In genomic region chr9:121074370-121075250, GRCh38 we compare ENCODE assay signal across 8 cellular contexts. TPM values are rescaled to one million over a fixed set of nuclear protein-coding genes. Genes with fewer than 3 reads are reported as not detected.
A peak's percentile ranks its signal among the peaks of the same experiment; 100 is the strongest.
DNase-seq lines count a peak whose midpoint lies in the region; ATAC-seq and TF ChIP-seq lines count a peak whose summit lies in the region.

A gene with protein sequence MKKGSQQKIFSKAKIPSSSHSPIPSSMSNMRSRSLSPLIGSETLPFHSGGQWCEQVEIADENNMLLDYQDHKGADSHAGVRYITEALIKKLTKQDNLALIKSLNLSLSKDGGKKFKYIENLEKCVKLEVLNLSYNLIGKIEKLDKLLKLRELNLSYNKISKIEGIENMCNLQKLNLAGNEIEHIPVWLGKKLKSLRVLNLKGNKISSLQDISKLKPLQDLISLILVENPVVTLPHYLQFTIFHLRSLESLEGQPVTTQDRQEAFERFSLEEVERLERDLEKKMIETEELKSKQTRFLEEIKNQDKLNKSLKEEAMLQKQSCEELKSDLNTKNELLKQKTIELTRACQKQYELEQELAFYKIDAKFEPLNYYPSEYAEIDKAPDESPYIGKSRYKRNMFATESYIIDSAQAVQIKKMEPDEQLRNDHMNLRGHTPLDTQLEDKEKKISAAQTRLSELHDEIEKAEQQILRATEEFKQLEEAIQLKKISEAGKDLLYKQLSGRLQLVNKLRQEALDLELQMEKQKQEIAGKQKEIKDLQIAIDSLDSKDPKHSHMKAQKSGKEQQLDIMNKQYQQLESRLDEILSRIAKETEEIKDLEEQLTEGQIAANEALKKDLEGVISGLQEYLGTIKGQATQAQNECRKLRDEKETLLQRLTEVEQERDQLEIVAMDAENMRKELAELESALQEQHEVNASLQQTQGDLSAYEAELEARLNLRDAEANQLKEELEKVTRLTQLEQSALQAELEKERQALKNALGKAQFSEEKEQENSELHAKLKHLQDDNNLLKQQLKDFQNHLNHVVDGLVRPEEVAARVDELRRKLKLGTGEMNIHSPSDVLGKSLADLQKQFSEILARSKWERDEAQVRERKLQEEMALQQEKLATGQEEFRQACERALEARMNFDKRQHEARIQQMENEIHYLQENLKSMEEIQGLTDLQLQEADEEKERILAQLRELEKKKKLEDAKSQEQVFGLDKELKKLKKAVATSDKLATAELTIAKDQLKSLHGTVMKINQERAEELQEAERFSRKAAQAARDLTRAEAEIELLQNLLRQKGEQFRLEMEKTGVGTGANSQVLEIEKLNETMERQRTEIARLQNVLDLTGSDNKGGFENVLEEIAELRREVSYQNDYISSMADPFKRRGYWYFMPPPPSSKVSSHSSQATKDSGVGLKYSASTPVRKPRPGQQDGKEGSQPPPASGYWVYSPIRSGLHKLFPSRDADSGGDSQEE (N-terminal part only) (plus strand): TSS chr9:121074955. CDS start chr9:121088327, 13,372 bp downstream.

- peak within 1 kb of the TSS; percentile 38 to 88 (median 70) for H3K4me3 ChIP-seq in adrenal gland
- peak within 1 kb of the TSS; percentile 40 to 93 (median 78) for H3K4me3 ChIP-seq in heart right ventricle
- H3K4me3 ChIP-seq in upper lobe of left lung = peak within 1 kb of the TSS; percentile 60 to 87 (median 82)

- ATAC-seq in HG02885 (IDR thresholded peaks at IDR 0.05; ENCODE audit: poor library complexity, unreplicated experiment) = peak; percentile 79
- ATAC-seq in heart right ventricle = peak; percentile 93 to 96 (median 96)
- ATAC-seq in upper lobe of left lung (ENCODE audit: low FRiP score in 2 of 2) = peak; percentile 95

- peak within 1 kb of the TSS; percentile 29 to 88 (median 52) for H3K27ac ChIP-seq in adrenal gland
- peak within 1 kb of the TSS; percentile 71 to 94 (median 88) for H3K27ac ChIP-seq in heart right ventricle
- H3K27ac ChIP-seq in upper lobe of left lung = peak within 1 kb of the TSS; percentile 88 to 95 (median 90)

- peak in 1 of 4 donors; percentile 31 for TF ChIP-seq EP300 in upper lobe of left lung (IDR thresholded peaks at IDR 0.05)

- H3K4me1 ChIP-seq in adrenal gland (replicated peaks in 1 of 2) = peaks cover 5 to 22% of the 10 kb centered on the region in 2 donors
- H3K4me1 ChIP-seq in heart right ventricle = peaks cover 0 to 45% (median 19%) of the 10 kb centered on the region in 9 donors
- H3K4me1 ChIP-seq in upper lobe of left lung = peaks cover 20 to 25% (median 22%) of the 10 kb centered on the region in 4 donors

- peaks cover 6% of the 10 kb centered on the region for H3K4me1 Mint-ChIP-seq in progenitor cell of endocrine pancreas (ENCODE audit: low read depth)

- H3K4me3 Mint-ChIP-seq in progenitor cell of endocrine pancreas (ENCODE audit: low read depth) = peak within 1 kb of the TSS; percentile 84

- H3K27ac Mint-ChIP-seq in progenitor cell of endocrine pancreas = peak within 1 kb of the TSS; percentile 93

- no peaks in the 10 kb centered on the region for H3K36me3 Mint-ChIP-seq in progenitor cell of endocrine pancreas (ENCODE audit: insufficient read depth)

- 0 to 2% (median 1%) methylated on average over 12 to 85 of the region's 85 CpGs for WGBS in adrenal gland, 4 donors
- 0% methylated on average over 84 to 85 of the region's 85 CpGs for WGBS in heart right ventricle, 2 donors
- WGBS in upper lobe of left lung, 2 donors = 0 to 3% methylated on average over 16 to 42 of the region's 85 CpGs

- TF ChIP-seq POLR2A in GM15510 (IDR thresholded peaks at IDR 0.05; ENCODE audit: borderline replicate concordance, extremely low read depth, insufficient read length) (peak; percentile 84), adrenal gland (IDR thresholded peaks at IDR 0.05) (peak; percentile 51 to 53), upper lobe of left lung (IDR thresholded peaks at IDR 0.05) (peak in 2 of 4 donors; percentile 63 to 80)

- DNase-seq in NCI-H1694 treated with DMSO at 0.1 percent for 48 hours (lab: John Stamatoyannopoulos, UW) = peak; percentile 71
- DNase-seq in adrenal gland = peak; percentile 85 to 94 (median 89)
- DNase-seq in heart right ventricle = peak; percentile 87 to 92
- DNase-seq in progenitor cell of endocrine pancreas (ENCODE audit: low spot score, unreplicated experiment) = peak; percentile 74
- DNase-seq in upper lobe of left lung = peak; percentile 94 to 97

- H3K36me3 ChIP-seq in adrenal gland (replicated peaks in 1 of 2) (no peaks in the 10 kb centered on the region), heart right ventricle (no peaks in the 10 kb centered on the region), upper lobe of left lung (no peaks in the 10 kb centered on the region)

- H3K27me3 Mint-ChIP-seq in progenitor cell of endocrine pancreas = peaks cover 30% of the 10 kb centered on the region

- H3K27me3 ChIP-seq in adrenal gland (no peaks in the 10 kb centered on the region), heart right ventricle (no peaks in the 10 kb centered on the region), upper lobe of left lung (no peaks in the 10 kb centered on the region)

- TF ChIP-seq CTCF in adrenal gland (IDR thresholded peaks at IDR 0.05) (peak in 1 of 6 experiments; percentile 9), heart right ventricle (IDR thresholded peaks at IDR 0.05) (peak in 2 of 9 donors; percentile 3 to 12), progenitor cell of endocrine pancreas (IDR thresholded peaks at IDR 0.05; ENCODE audit: unreplicated experiment) (no peak), upper lobe of left lung (IDR thresholded peaks at IDR 0.05) (peak in 1 of 6 experiments; percentile 34)

- no peaks in the 10 kb centered on the region for H3K9me3 ChIP-seq in adrenal gland (replicated peaks in 1 of 3)
- H3K9me3 ChIP-seq in heart right ventricle = no peaks in the 10 kb centered on the region
- no peaks in the 10 kb centered on the region for H3K9me3 ChIP-seq in upper lobe of left lung

- intact Hi-C loops in T-helper 1 cell treated with Interleukin-12 subunit alpha and Interleukin-12 subunit beta and Interleukin-4 antibody, amounts not matched to agents 30 ng/mL and 1 ng/mL, for 36 hours (cut with micrococcal nuclease) = loop anchor here (1.0 to 5.0 kb wide), 13 partner anchors 14 to 494 kb away; partner anchors contain the start of genes CDK5RAP2, FBXW2, MEGF9 and TRAF1
- intact Hi-C loops in adrenal gland (cut with DNase I) = no loop called here
- intact Hi-C loops in heart right ventricle (cut with DNase I) = loop anchor here in 1 of 10 donors (2.0 to 10.0 kb wide), 3 partner anchors 46 to 200 kb away; partner anchors contain the start of gene PHF19

- H3K9me3 Mint-ChIP-seq in progenitor cell of endocrine pancreas (ENCODE audit: low read depth) = no peaks in the 10 kb centered on the region

RNA-seq across cellular contexts. Expression of the gene that starts here (rescaled TPM):
- 78.6 and 89.2 TPM in 2 replicates for total RNA-seq in T-helper 1 cell treated with Interleukin-12 subunit alpha and Interleukin-12 subunit beta and Interleukin-4 antibody, amounts not matched to agents 30 ng/mL and 1 ng/mL, for 36 hours
- total RNA-seq in adrenal gland (10 to 100 TPM in 4 of 8 donors, 1 to 10 TPM in 4; 7.6 to 12.4 (median 9.7) TPM), heart right ventricle (1 to 10 TPM; 3.6 to 7.5 (median 4.2) TPM), progenitor cell of endocrine pancreas (18.2 and 22.0 TPM in 2 replicates), upper lobe of left lung (10 to 100 TPM; 16.1 to 52.4 (median 20.4) TPM)
- polyA plus RNA-seq in adrenal gland (10 to 100 TPM in 1 of 3 donors, 1 to 10 TPM in 2; 7.4 to 12.8 (median 8.8) TPM), heart right ventricle (1 to 10 TPM; 2.5 to 5.1 TPM)

Comparison
In these comparisons a context has a peak if more than half of its experiments do, and no peak if none do; other contexts are left out.
1. Peak in every context shown above with its lines: DNase-seq, ATAC-seq, H3K4me3 ChIP-seq and H3K27ac ChIP-seq.